In the genomic region with DNA sequence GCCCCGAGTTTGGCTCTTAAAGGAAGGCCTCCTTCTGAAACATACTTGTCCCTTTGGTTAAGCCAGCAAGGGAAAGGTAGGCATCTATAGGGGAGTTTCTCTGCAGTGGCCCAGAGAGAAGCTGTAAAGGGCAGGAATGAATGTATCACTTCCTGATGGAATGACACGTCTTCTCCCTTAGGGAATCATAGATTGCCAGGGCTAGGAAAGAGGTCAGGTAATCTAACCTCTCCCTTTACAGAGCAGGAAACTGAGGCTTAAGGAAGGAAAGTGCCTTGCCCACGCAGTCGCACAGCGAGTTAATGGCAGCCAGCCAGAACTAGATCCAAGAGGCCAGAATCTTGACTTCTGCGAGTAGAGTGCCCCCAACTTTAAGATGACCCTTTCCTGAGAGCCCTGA, we compare ENCODE assay signal across 33 cellular contexts.
"Had no signal": no experiment of that assay in that cellular context is flagged by ENCODE, and none has a peak within 500 bp of the region (broad histone marks: within the 10 kb centered on the region; RNA-seq: fewer than 3 reads in every experiment).

No MANE protein-coding gene starts in this region.

- H3K36me3 ChIP-seq: cardiac muscle cell, colonic mucosa had no signal

- H3K27ac Mint-ChIP-seq: activated B cell treated with CpG ODN at 0.5 μM for 24 hours; activated CD8-positive, alpha-beta T cell treated with anti-CD3 and anti-CD28 coated beads for 36 hours; activated naive CD4-positive, alpha-beta T cell treated with anti-CD3 and anti-CD28 coated beads for 36 hours; activated naive CD4-positive, alpha-beta T cell treated with anti-CD3 and anti-CD28 coated beads, Interleukin-2, amount 50 U/mL, for 24 hours; activated naive CD8-positive, alpha-beta T cell treated with anti-CD3 and anti-CD28 coated beads for 36 hours; activated naive CD8-positive, alpha-beta T cell treated with anti-CD3 and anti-CD28 coated beads, Interleukin-2, amount 50 U/mL, for 24 hours; activated T-helper 2 cell treated with anti-CD3 and anti-CD28 coated beads, Interferon-gamma antibody, Interleukin-2, Interleukin-4, amounts not matched to agents 10 μg/mL and 5 μg/mL and 100 μg/mL, durations not matched to agents 14 hours and 24 hours and 36 hours; effector memory CD8-positive, alpha-beta T cell; T-helper 17 cell; T-helper 2 cell treated with Interferon-gamma antibody and Interleukin-4, amounts not matched to agents 5 μg/mL and 100 μg/mL, for 36 hours had no signal

- DNase-seq: activated B cell treated with CpG ODN at 0.5 μM for 24 hours; activated CD4-positive, alpha-beta T cell treated with anti-CD3 and anti-CD28 coated beads for 48 hours; activated CD4-positive, alpha-beta T cell treated with anti-CD3 and anti-CD28 coated beads, Interleukin-2, amount 50 U/mL, for 1 hour; activated CD4-positive, alpha-beta T cell treated with anti-CD3 and anti-CD28 coated beads, Interleukin-2, amount 50 U/mL, for 48 hours; activated CD8-positive, alpha-beta memory T cell treated with anti-CD3 and anti-CD28 coated beads for 24 hours; activated CD8-positive, alpha-beta T cell treated with anti-CD3 and anti-CD28 coated beads for 36 hours; activated effector memory CD4-positive, alpha-beta T cell treated with anti-CD3 and anti-CD28 coated beads, Interleukin-2, amount 50 U/mL, for 16 hours; activated naive CD4-positive, alpha-beta T cell treated with anti-CD3 and anti-CD28 coated beads for 36 hours; activated naive CD8-positive, alpha-beta T cell treated with anti-CD3 and anti-CD28 coated beads for 36 hours; activated naive CD8-positive, alpha-beta T cell treated with anti-CD3 and anti-CD28 coated beads, Interleukin-2, amount 50 U/mL, for 24 hours; activated T-cell treated with anti-CD3 and anti-CD28 coated beads, Interleukin-2, amount 50 U/mL, for 4 hours; amygdala; aorta; body of pancreas; central memory CD4-positive, alpha-beta T cell; cerebellar nuclear complex; colonic mucosa; effector CD4-positive, alpha-beta T cell; effector memory CD8-positive, alpha-beta T cell; foreskin fibroblast; head of caudate nucleus; T-helper 1 cell; T-helper 17 cell; T1000; WERI-Rb-1 had no signal

- H3K4me3 Mint-ChIP-seq: activated B cell treated with CpG ODN at 0.5 μM for 24 hours; activated CD8-positive, alpha-beta T cell treated with anti-CD3 and anti-CD28 coated beads for 36 hours; activated naive CD4-positive, alpha-beta T cell treated with anti-CD3 and anti-CD28 coated beads for 36 hours; activated naive CD4-positive, alpha-beta T cell treated with anti-CD3 and anti-CD28 coated beads, Interleukin-2, amount 50 U/mL, for 24 hours; activated naive CD8-positive, alpha-beta T cell treated with anti-CD3 and anti-CD28 coated beads for 36 hours; activated naive CD8-positive, alpha-beta T cell treated with anti-CD3 and anti-CD28 coated beads, Interleukin-2, amount 50 U/mL, for 24 hours; activated T-cell treated with anti-CD3 and anti-CD28 coated beads, Interleukin-2, amount 50 U/mL, for 4 hours; effector memory CD8-positive, alpha-beta T cell; T-helper 17 cell; T-helper 2 cell treated with Interferon-gamma antibody and Interleukin-4, amounts not matched to agents 5 μg/mL and 100 μg/mL, for 36 hours had no signal

- H3K9me3 ChIP-seq: adrenal gland, body of pancreas, colonic mucosa had no signal

- FAIRE-seq: frontal cortex had no signal

- H3K27me3 ChIP-seq: adrenal gland, body of pancreas, colonic mucosa had no signal

- H3K27ac ChIP-seq: adrenal gland, body of pancreas, cardiac muscle cell, colonic mucosa, WERI-Rb-1 had no signal

- H3K9me3 Mint-ChIP-seq: activated B cell treated with CpG ODN at 0.5 μM for 24 hours; activated CD8-positive, alpha-beta T cell treated with anti-CD3 and anti-CD28 coated beads for 36 hours; activated naive CD4-positive, alpha-beta T cell treated with anti-CD3 and anti-CD28 coated beads for 36 hours; activated naive CD4-positive, alpha-beta T cell treated with anti-CD3 and anti-CD28 coated beads, Interleukin-2, amount 50 U/mL, for 24 hours; activated naive CD8-positive, alpha-beta T cell treated with anti-CD3 and anti-CD28 coated beads for 36 hours; activated naive CD8-positive, alpha-beta T cell treated with anti-CD3 and anti-CD28 coated beads, Interleukin-2, amount 50 U/mL, for 24 hours; activated T-cell treated with anti-CD3 and anti-CD28 coated beads, Interleukin-2, amount 50 U/mL, for 4 hours; activated T-helper 2 cell treated with anti-CD3 and anti-CD28 coated beads, Interferon-gamma antibody, Interleukin-2, Interleukin-4, amounts not matched to agents 10 μg/mL and 5 μg/mL and 100 μg/mL, durations not matched to agents 14 hours and 24 hours and 36 hours; effector memory CD8-positive, alpha-beta T cell; T-helper 2 cell treated with Interferon-gamma antibody and Interleukin-4, amounts not matched to agents 5 μg/mL and 100 μg/mL, for 36 hours had no signal

- H3K4me3 ChIP-seq: adrenal gland, body of pancreas, cardiac muscle cell, colonic mucosa had no signal

- H3K27me3 Mint-ChIP-seq: activated B cell treated with CpG ODN at 0.5 μM for 24 hours; activated CD8-positive, alpha-beta T cell treated with anti-CD3 and anti-CD28 coated beads for 36 hours; activated naive CD4-positive, alpha-beta T cell treated with anti-CD3 and anti-CD28 coated beads, Interleukin-2, amount 50 U/mL, for 24 hours; activated naive CD8-positive, alpha-beta T cell treated with anti-CD3 and anti-CD28 coated beads for 36 hours; activated naive CD8-positive, alpha-beta T cell treated with anti-CD3 and anti-CD28 coated beads, Interleukin-2, amount 50 U/mL, for 24 hours; effector memory CD8-positive, alpha-beta T cell; T-helper 17 cell had no signal

- ATAC-seq: activated CD4-positive, CD25-positive, alpha-beta regulatory T cell treated with anti-CD3 and anti-CD28 coated beads, Interleukin-2, amount 50 U/mL, for 24 hours; activated CD8-positive, alpha-beta T cell treated with anti-CD3 and anti-CD28 coated beads for 36 hours; activated naive CD8-positive, alpha-beta T cell treated with anti-CD3 and anti-CD28 coated beads, Interleukin-2, amount 50 U/mL, for 24 hours; activated T-cell treated with anti-CD3 and anti-CD28 coated beads, Interleukin-2, amount 50 U/mL, for 4 hours; body of pancreas; effector memory CD8-positive, alpha-beta T cell; esophagus mucosa; T-helper 17 cell had no signal

- H3K4me1 ChIP-seq: colonic mucosa had no signal
